In genomic region chr5:11894992-11895391, GRCh38 we compare ENCODE assay signal across 29 cellular contexts. TPM values are rescaled to one million over a fixed set of nuclear protein-coding genes. Genes with fewer than 3 reads are reported as not detected.
"Had no signal": no experiment of that assay in that cellular context is flagged by ENCODE, and none has a peak within 500 bp of the region (broad histone marks: within the 10 kb centered on the region; RNA-seq: fewer than 3 reads in every experiment).

No MANE protein-coding gene starts in this region.

- ATAC-seq: Panc1, Right ventricle myocardium inferior, SK-N-SH treated with all-trans-retinoic acid at 6 μM for 48 hours had no signal

- DNase-seq: Kasumi-1, KG1, MG63, NCI-H1048, NCI-H1105, NCI-H1417 treated with DMSO at 0.1 percent for 48 hours, NCI-H1436 treated with DMSO at 0.1 percent for 48 hours, NCI-H1694 treated with DMSO at 0.1 percent for 48 hours, NCI-H187 treated with DMSO at 0.1 percent for 48 hours, NCI-H2029, NCI-H2171 treated with DMSO at 0.1 percent for 48 hours, NCI-H2227 treated with DMSO at 0.1 percent for 48 hours, NCI-H345, NCI-H446, NCI-H510A treated with DMSO at 0.1 percent for 48 hours, NCI-H524 treated with DMSO at 0.1 percent for 48 hours, NCI-H526 treated with DMSO at 0.1 percent for 48 hours, NCI-H774, PC-9, SHP77, SIG-M5, SJCRH30 had no signal

- H3K4me1 ChIP-seq: SJCRH30 had no signal

- H3K27me3 ChIP-seq: MG63, SJCRH30 had no signal

- H3K36me3 ChIP-seq: MG63, SJCRH30 had no signal

- H3K9me3 ChIP-seq: MG63, SJCRH30 had no signal

- H3K4me3 ChIP-seq: MG63, PC-9, SJCRH30, SK-N-MC had no signal

- H3K27ac ChIP-seq: PC-9, RWPE1, SJCRH30, SK-N-MC had no signal

RNA-seq across cellular contexts. Expression of gene CTNND2, which starts 9.3 kb away (rescaled TPM):
- total RNA-seq: OCI-LY7, PC-9, RPMI7951, SJCRH30 had no signal
